In the genomic region with DNA sequence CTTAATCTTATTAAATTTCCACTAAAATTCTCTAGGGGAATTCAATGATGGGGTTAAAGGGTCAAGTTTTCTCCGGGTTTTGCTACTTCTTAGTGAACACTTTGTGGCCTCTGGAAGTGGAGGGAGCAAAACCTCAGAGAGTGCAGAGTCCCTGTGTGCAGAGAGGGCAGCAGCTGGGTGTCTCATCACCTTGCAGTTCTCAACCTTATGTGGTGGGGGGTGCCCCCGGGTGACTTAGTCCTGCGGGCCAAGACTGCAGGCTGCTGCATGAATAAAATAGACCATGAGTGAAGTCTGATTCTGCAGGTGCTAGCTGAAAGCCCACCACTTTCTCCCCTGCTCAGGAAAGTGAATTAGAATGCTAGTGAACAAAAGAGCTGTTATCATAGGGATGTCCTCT, we compare ENCODE assay signal across 19 cellular contexts.
DNase-seq lines count a peak whose midpoint lies in the region; ATAC-seq, FAIRE-seq and TF ChIP-seq lines count a peak whose summit lies in the region.
"Had no signal": no experiment of that assay in that cellular context is flagged by ENCODE, and none has a peak within 500 bp of the region (broad histone marks: within the 10 kb centered on the region; RNA-seq: fewer than 3 reads in every experiment).

No MANE protein-coding gene starts in this region.

- H3K9me2 ChIP-seq in OCI-LY1 (ENCODE audit: low read depth, low read length), result no peaks in the 10 kb centered on the region

- DNase-seq in Jurkat, Clone E6-1 (ENCODE audit: low read depth, low spot score), result peak; percentile 42
- DNase-seq in osteoblast (ENCODE audit: insufficient read length, low spot score, missing footprints) (peak; percentile 35), NCI-H2107 treated with DMSO at 0.1 percent for 48 hours (lab: John Stamatoyannopoulos, UW; ENCODE audit: unreplicated experiment) (no peak), GM12892 (ENCODE audit: insufficient read length) (no peak)
- DNase-seq: ACHN; Calu3; CD4-positive, alpha-beta memory T cell; DMS79 treated with DMSO at 0.1 percent for 48 hours; EL; H9 had no signal

- H3K27ac ChIP-seq in BLaER1 (no peak overlapping the region), OCI-LY1 (ENCODE audit: low read depth, low read length, poor library complexity, severe bottlenecking) (peak overlapping the region; percentile 95), osteoblast (ENCODE audit: low read depth, low read length) (no peak overlapping the region)
- H3K27ac ChIP-seq: HL-60 had no signal

- no peaks in the 10 kb centered on the region for H3F3A ChIP-seq in OCI-LY1 (ENCODE audit: insufficient read depth, low read length)

- ATAC-seq in HG03045 (IDR thresholded peaks at IDR 0.05; ENCODE audit: unreplicated experiment), result no peak
- ATAC-seq: GM12878, K562 had no signal

- TF ChIP-seq POLR2A in GM12892 (IDR thresholded peaks at IDR 0.05; ENCODE audit: low read depth, low read length), result no peak

- H3K9me3 ChIP-seq in BLaER1 (no peaks in the 10 kb centered on the region), OCI-LY1 (ENCODE audit: low read length) (no peaks in the 10 kb centered on the region), osteoblast (ENCODE audit: low read depth, low read length) (no peaks in the 10 kb centered on the region)

- H3K4me1 ChIP-seq in BLaER1 (peaks cover 23% of the 10 kb centered on the region), OCI-LY1 (ENCODE audit: insufficient read depth, low read length, severe bottlenecking) (peaks cover 49% of the 10 kb centered on the region), osteoblast (ENCODE audit: insufficient read depth, low read length) (peaks cover 4% of the 10 kb centered on the region)

- H3K4me2 ChIP-seq in BLaER1 (peak overlapping the region; percentile 19; the same call in 1 of the 2 replicates), OCI-LY1 (ENCODE audit: low read length) (peak overlapping the region; percentile 60; the same call in 1 of the 2 replicates), osteoblast (ENCODE audit: insufficient read depth, low read length) (no peak overlapping the region)

- H3K9ac ChIP-seq in BLaER1 (no peak overlapping the region), OCI-LY1 (ENCODE audit: low read length) (peak overlapping the region; percentile 54)

- H3K36me3 ChIP-seq in BLaER1 (no peaks in the 10 kb centered on the region), OCI-LY1 (ENCODE audit: insufficient read depth, low read length) (no peaks in the 10 kb centered on the region), osteoblast (ENCODE audit: insufficient read depth, low read length) (no peaks in the 10 kb centered on the region)

- H2AFZ ChIP-seq in OCI-LY1 (ENCODE audit: low read length) (no peak overlapping the region), osteoblast (ENCODE audit: low read length) (no peak overlapping the region)

- H3K4me3 ChIP-seq in BLaER1, result no peak overlapping the region
- no peak overlapping the region for H3K4me3 ChIP-seq in Jurkat, Clone E6-1 (ENCODE audit: low read length)
- H3K4me3 ChIP-seq in OCI-LY1 (ENCODE audit: low read depth, low read length, poor library complexity, severe bottlenecking), result no peak overlapping the region
- no peak overlapping the region for H3K4me3 ChIP-seq in osteoblast (ENCODE audit: insufficient read depth, low read length)
- H3K4me3 ChIP-seq: GM12878, K562 had no signal

- TF ChIP-seq CTCF in OCI-LY1 (IDR thresholded peaks at IDR 0.05; ENCODE audit: low read length) (no peak), osteoblast (IDR thresholded peaks at IDR 0.05; ENCODE audit: extremely low read depth, low read depth, low read length) (no peak)

- H3K79me2 ChIP-seq in OCI-LY1 (ENCODE audit: insufficient read depth, low read length) (no peaks in the 10 kb centered on the region), osteoblast (ENCODE audit: insufficient read depth, low read length) (no peaks in the 10 kb centered on the region)

- H4K20me1 ChIP-seq in BLaER1 (no peaks in the 10 kb centered on the region), OCI-LY1 (ENCODE audit: insufficient read depth, low read length) (no peaks in the 10 kb centered on the region), osteoblast (ENCODE audit: insufficient read depth, low read length) (no peaks in the 10 kb centered on the region)

- FAIRE-seq in GM12892 (lab: Jason Lieb, UNC), result no peak
- FAIRE-seq: A204.1, GM12878, GM19239, H1, K562 had no signal

- H3K27me3 ChIP-seq in BLaER1, result no peaks in the 10 kb centered on the region
- no peaks in the 10 kb centered on the region for H3K27me3 ChIP-seq in OCI-LY1 (ENCODE audit: insufficient read depth, low read length)
- no peaks in the 10 kb centered on the region for H3K27me3 ChIP-seq in osteoblast (ENCODE audit: insufficient read depth, low read length)

Comparison
In these comparisons a context has a peak if more than half of its experiments do, and no peak if none do; other contexts are left out.
1. DNase-seq: peak in Jurkat, Clone E6-1 (single experiment) and osteoblast (single experiment); none in NCI-H2107 treated with DMSO at 0.1 percent for 48 hours (single experiment) and GM12892 (single experiment).